In genomic region chr15:43529141-43529540, GRCh38 we compare ENCODE assay signal across 24 cellular contexts.
"Had no signal": no experiment of that assay in that cellular context is flagged by ENCODE, and none has a peak within 500 bp of the region (broad histone marks: within the 10 kb centered on the region; RNA-seq: fewer than 3 reads in every experiment).

No MANE protein-coding gene starts in this region.

- H3K9me3 Mint-ChIP-seq: immature natural killer cell; natural killer cell treated with Interleukin-12 subunit alpha and Interleukin-12 subunit beta and Interleukin-15 and Interleukin-18, amount 100 ng/mL, for 72 hours; stimulated activated naive B cell treated with anti-CD40 and anti-IgM and Interleukin-4, amounts not matched to agents 10 μg/mL and 1 μg/mL and 100 μg/mL, for 72 hours had no signal

- H3K27me3 Mint-ChIP-seq: natural killer cell treated with Interleukin-12 subunit alpha and Interleukin-12 subunit beta and Interleukin-15 and Interleukin-18, amount 100 ng/mL, for 72 hours; stimulated activated naive B cell treated with anti-CD40 and anti-IgM and Interleukin-4, amounts not matched to agents 10 μg/mL and 1 μg/mL and 100 μg/mL, for 72 hours had no signal

- H3K36me3 Mint-ChIP-seq: natural killer cell treated with Interleukin-12 subunit alpha and Interleukin-12 subunit beta and Interleukin-15 and Interleukin-18, amount 100 ng/mL, for 72 hours had no signal

- ATAC-seq: left colon; left ventricle myocardium superior; lower lobe of right lung; natural killer cell treated with Interleukin-12 subunit alpha and Interleukin-12 subunit beta and Interleukin-15 and Interleukin-18, amount 100 ng/mL, for 72 hours; right cardiac atrium; stimulated activated naive B cell treated with anti-CD40 and anti-IgM and Interleukin-4, amounts not matched to agents 10 μg/mL and 1 μg/mL and 100 μg/mL, for 72 hours had no signal

- H3K4me3 ChIP-seq: coronary artery, esophagus squamous epithelium, lower lobe of right lung, prostate gland, skin epidermis, spleen, stomach, thyroid gland, vagina had no signal

- H3K4me1 ChIP-seq: esophagus squamous epithelium, lower lobe of right lung, prostate gland, spleen, stomach, thyroid gland had no signal

- H3K27ac Mint-ChIP-seq: natural killer cell treated with Interleukin-12 subunit alpha and Interleukin-12 subunit beta and Interleukin-15 and Interleukin-18, amount 100 ng/mL, for 72 hours; stimulated activated naive B cell treated with anti-CD40 and anti-IgM and Interleukin-4, amounts not matched to agents 10 μg/mL and 1 μg/mL and 100 μg/mL, for 72 hours had no signal

- H3K9me3 ChIP-seq: esophagus squamous epithelium, lower lobe of right lung, prostate gland, spleen, stomach, thyroid gland, vagina had no signal

- FAIRE-seq: endothelial cell of umbilical vein had no signal

- H3K27ac ChIP-seq: coronary artery, esophagus squamous epithelium, lower lobe of right lung, prostate gland, skin epidermis, spleen, stomach, thyroid gland, vagina had no signal

- DNase-seq: dermis blood vessel endothelial cell; effector memory CD4-positive, alpha-beta T cell; esophagus squamous epithelium; foreskin melanocyte; immature natural killer cell; islet precursor cell; kidney glomerular epithelial cell; left colon; left ventricle myocardium superior; lower lobe of right lung; right cardiac atrium; stimulated activated CD4-positive, alpha-beta T cell treated with anti-CD3 and anti-CD28 coated beads, Interleukin-4, amount 100 ng/mL, for 4 hours; stimulated activated naive B cell treated with anti-CD40 and anti-IgM and Interleukin-4, amounts not matched to agents 10 μg/mL and 1 μg/mL and 100 μg/mL, for 72 hours; stomach; thyroid gland; trophoblast cell had no signal

- H3K4me3 Mint-ChIP-seq: immature natural killer cell; natural killer cell treated with Interleukin-12 subunit alpha and Interleukin-12 subunit beta and Interleukin-15 and Interleukin-18, amount 100 ng/mL, for 72 hours; neural crest cell; stimulated activated naive B cell treated with anti-CD40 and anti-IgM and Interleukin-4, amounts not matched to agents 10 μg/mL and 1 μg/mL and 100 μg/mL, for 72 hours had no signal

- H3K27me3 ChIP-seq: esophagus squamous epithelium, spleen, stomach, thyroid gland, vagina had no signal

- H3K4me1 Mint-ChIP-seq: immature natural killer cell had no signal

- H3K36me3 ChIP-seq: prostate gland, thyroid gland had no signal
